Comparison of ENCODE assay signal across 20 cellular contexts in the genomic region with DNA sequence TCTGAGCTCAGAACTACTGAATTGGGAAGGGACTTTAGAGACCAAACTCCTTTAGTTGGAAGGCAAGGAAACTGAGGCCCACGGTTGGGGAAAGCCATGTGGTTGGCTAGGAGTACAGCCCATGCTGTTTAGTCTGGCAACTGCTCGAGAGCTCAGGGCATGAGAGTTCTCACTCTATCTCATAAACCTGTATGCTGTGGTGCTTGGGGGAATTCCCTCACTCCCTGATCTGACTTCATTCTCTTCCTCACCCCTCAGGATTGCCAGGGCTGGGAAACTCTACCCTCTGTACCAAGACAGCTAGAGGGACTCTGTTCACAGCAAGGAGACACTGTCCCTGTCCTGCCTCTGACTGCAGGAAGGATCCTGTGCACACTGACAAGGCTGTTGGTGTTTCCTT.
DNase-seq lines count a peak whose midpoint lies in the region; ATAC-seq and TF ChIP-seq lines count a peak whose summit lies in the region.
"Had no signal": no experiment of that assay in that cellular context is flagged by ENCODE, and none has a peak within 500 bp of the region (broad histone marks: within the 10 kb centered on the region; RNA-seq: fewer than 3 reads in every experiment).

No MANE protein-coding gene starts in this region.

- H3K4me1 ChIP-seq in mucosa of descending colon (ENCODE audit: low read depth), result no peaks in the 10 kb centered on the region
- H3K4me1 ChIP-seq: SJSA1 had no signal

- peaks cover 15% of the 10 kb centered on the region for H3K27me3 Mint-ChIP-seq in activated T-helper 17 cell treated with anti-CD3 and anti-CD28 coated beads, Interleukin-2, amount 50 U/mL, for 72 hours

- H3K4me3 ChIP-seq in GM12865 (ENCODE audit: low read depth, low read length), result no peak overlapping the region
- no peak overlapping the region for H3K4me3 ChIP-seq in mucosa of descending colon
- H3K4me3 ChIP-seq: SJSA1 had no signal

- no peaks in the 10 kb centered on the region for H3K36me3 Mint-ChIP-seq in activated T-helper 17 cell treated with anti-CD3 and anti-CD28 coated beads, Interleukin-2, amount 50 U/mL, for 72 hours (ENCODE audit: low read depth)
- H3K36me3 Mint-ChIP-seq: CD4-positive, alpha-beta memory T cell had no signal

- no peak overlapping the region for H3K27ac Mint-ChIP-seq in activated T-helper 17 cell treated with anti-CD3 and anti-CD28 coated beads, Interleukin-2, amount 50 U/mL, for 72 hours
- H3K27ac Mint-ChIP-seq: CD4-positive, alpha-beta memory T cell; HFFc6 had no signal

- H3K9me3 Mint-ChIP-seq in activated T-helper 17 cell treated with anti-CD3 and anti-CD28 coated beads, Interleukin-2, amount 50 U/mL, for 72 hours, result peaks cover 1% of the 10 kb centered on the region

- no peak for TF ChIP-seq CTCF in GM12865 (IDR thresholded peaks at IDR 0.05; ENCODE audit: insufficient read depth, low read depth, low read length, missing control alignments)
- no peak for TF ChIP-seq CTCF in mucosa of descending colon (IDR thresholded peaks at IDR 0.05)

- peak; percentile 83 for ATAC-seq in activated T-helper 17 cell treated with anti-CD3 and anti-CD28 coated beads, Interleukin-2, amount 50 U/mL, for 72 hours (replicated peaks)
- ATAC-seq in mucosa of descending colon, result peak; percentile 74
- ATAC-seq: PC-3 had no signal

- intact Hi-C loops in mucosa of descending colon (cut with DNase I, micrococcal nuclease), result no loop called here

- no peaks in the 10 kb centered on the region for H3K4me1 Mint-ChIP-seq in activated T-helper 17 cell treated with anti-CD3 and anti-CD28 coated beads, Interleukin-2, amount 50 U/mL, for 72 hours
- H3K4me1 Mint-ChIP-seq: CD4-positive, alpha-beta memory T cell had no signal

- no peaks in the 10 kb centered on the region for H3K9me3 ChIP-seq in mucosa of descending colon
- H3K9me3 ChIP-seq: SJSA1 had no signal

- no peaks in the 10 kb centered on the region for H3K36me3 ChIP-seq in mucosa of descending colon (ENCODE audit: low read depth)
- H3K36me3 ChIP-seq: SJSA1 had no signal

- H3K4me3 Mint-ChIP-seq in activated T-helper 17 cell treated with anti-CD3 and anti-CD28 coated beads, Interleukin-2, amount 50 U/mL, for 72 hours, result no peak overlapping the region
- H3K4me3 Mint-ChIP-seq: CD4-positive, alpha-beta memory T cell; HFFc6 had no signal

- peak; percentile 3 for DNase-seq in activated CD4-positive, alpha-beta T cell treated with anti-CD3 and anti-CD28 coated beads for 48 hours
- no peak for DNase-seq in activated CD4-positive, alpha-beta T cell treated with anti-CD3 and anti-CD28 coated beads, Interleukin-2, amount 50 U/mL, for 1 hour
- DNase-seq in GM12865 (ENCODE audit: low read depth) (peak; percentile 11), mucosa of descending colon (no peak), DMS53 treated with DMSO at 0.1 percent for 48 hours (lab: John Stamatoyannopoulos, UW; ENCODE audit: unreplicated experiment) (no peak), NCI-H526 (lab: John Stamatoyannopoulos, UW) (no peak), DMS79 (lab: John Stamatoyannopoulos, UW) (no peak)
- DNase-seq: 8988T; Calu3; CD4-positive, alpha-beta memory T cell; DMS53; HFFc6; NCI-H1048; NCI-H1436 treated with DMSO at 0.1 percent for 48 hours; NCI-H2029 treated with DMSO at 0.1 percent for 48 hours; NCI-H2171 treated with DMSO at 0.1 percent for 48 hours; NCI-H774; PC-3 had no signal

Comparison
In these comparisons a context has a peak if more than half of its experiments do, and no peak if none do; other contexts are left out.
1. DNase-seq: peak in activated CD4-positive, alpha-beta T cell treated with anti-CD3 and anti-CD28 coated beads for 48 hours (single experiment) and GM12865 (single experiment); none in activated CD4-positive, alpha-beta T cell treated with anti-CD3 and anti-CD28 coated beads, Interleukin-2, amount 50 U/mL, for 1 hour (single experiment), mucosa of descending colon (0 of 3), DMS53 treated with DMSO at 0.1 percent for 48 hours (single experiment), NCI-H526 (0 of 2) and DMS79 (single experiment).